9 cellular contexts compared by ENCODE assay signal in genomic region chr2:68366083-68366560, GRCh38. TPM values are rescaled to one million over a fixed set of nuclear protein-coding genes. Genes with fewer than 3 reads are reported as not detected.
DNase-seq lines count a peak whose midpoint lies in the region; ATAC-seq and TF ChIP-seq lines count a peak whose summit lies in the region.
"Had no signal": no experiment of that assay in that cellular context is flagged by ENCODE, and none has a peak within 500 bp of the region (broad histone marks: within the 10 kb centered on the region; RNA-seq: fewer than 3 reads in every experiment).

No MANE protein-coding gene starts in this region.

- no peak overlapping the region for H3K4me2 ChIP-seq in GM23338

- ATAC-seq in GM21723 (IDR thresholded peaks at IDR 0.05; ENCODE audit: unreplicated experiment) (peak; percentile 51), naive B cell (ENCODE audit: low read depth in 2 of 2) (peak; percentile 49 to 56), GM23338 (no peak)

- H3K4me3 ChIP-seq in GM23338, result no peak overlapping the region
- H3K4me3 ChIP-seq: SK-N-MC had no signal

- peak; percentile 42 for TF ChIP-seq POLR2A in GM15510 (IDR thresholded peaks at IDR 0.05; ENCODE audit: borderline replicate concordance, extremely low read depth, insufficient read length)

- H3K27ac ChIP-seq in GM23338 (ENCODE audit: low read depth), result no peak overlapping the region
- H3K27ac ChIP-seq: SK-N-MC had no signal

- no peaks in the 10 kb centered on the region for H3F3A ChIP-seq in GM23338 (replicated peaks; ENCODE audit: low read depth)

- no peaks in the 10 kb centered on the region for H4K20me1 ChIP-seq in GM23338 (replicated peaks; ENCODE audit: insufficient read depth)

- peak overlapping the region; percentile 97 to 100 (median 98) for H3K27ac Mint-ChIP-seq in naive B cell
- H3K27ac Mint-ChIP-seq in GM23338, result no peak overlapping the region

- H3K36me3 ChIP-seq in GM23338 (ENCODE audit: insufficient read depth), result no peaks in the 10 kb centered on the region

- no peaks in the 10 kb centered on the region for H3K9me2 ChIP-seq in GM23338 (ENCODE audit: insufficient read depth)

- no peaks in the 10 kb centered on the region for H3K27me3 Mint-ChIP-seq in naive B cell
- H3K27me3 Mint-ChIP-seq in GM23338 (ENCODE audit: insufficient read depth, low read depth, poor library complexity), result peaks cover 11% of the 10 kb centered on the region

- H3K9me3 Mint-ChIP-seq in naive B cell, result peaks cover 0 to 3% (median 0%) of the 10 kb centered on the region in 7 donors
- H3K9me3 Mint-ChIP-seq in GM23338, result no peaks in the 10 kb centered on the region; the same call in 2 of the 3 replicates

- H2AFZ ChIP-seq in GM23338, result no peak overlapping the region

- H3K27me3 ChIP-seq in GM23338 (ENCODE audit: insufficient read depth), result peaks cover 10% of the 10 kb centered on the region

- TF ChIP-seq CTCF in GM23338 (conservative IDR thresholded peaks at IDR 0.05; ENCODE audit: low read depth in 2 of 2), result no peak

- peaks cover 22 to 23% of the 10 kb centered on the region in 2 donors for H3K36me3 Mint-ChIP-seq in naive B cell
- no peaks in the 10 kb centered on the region for H3K36me3 Mint-ChIP-seq in GM23338 (ENCODE audit: low read depth)

- DNase-seq in NOMO-1 treated with DMSO at 0.1 percent for 48 hours (lab: John Stamatoyannopoulos, UW; ENCODE audit: unreplicated experiment) (peak; percentile 70), naive B cell (no peak), SHP77 treated with DMSO at 0.1 percent for 48 hours (lab: John Stamatoyannopoulos, UW) (no peak), HuH-7.5 (ENCODE audit: low spot score) (no peak), GM23338 (ENCODE audit: low spot score) (no peak)
- no peak for DNase-seq in stimulated activated naive CD4-positive, alpha-beta T cell treated with Interleukin-2 at 50 U/mL for 16 hours (lab: John Stamatoyannopoulos, UW)

- H3K79me2 ChIP-seq in GM23338 (replicated peaks; ENCODE audit: insufficient read depth), result no peaks in the 10 kb centered on the region

- H3K4me3 Mint-ChIP-seq in naive B cell, result peak overlapping the region; percentile 96 to 100 (median 100)
- H3K4me3 Mint-ChIP-seq in GM23338, result no peak overlapping the region

- H3K4me1 ChIP-seq in GM23338 (ENCODE audit: insufficient read depth), result no peaks in the 10 kb centered on the region

- H3K4me1 Mint-ChIP-seq in naive B cell (peaks cover 72 to 85% (median 79%) of the 10 kb centered on the region in 3 donors), GM23338 (peaks cover 5% of the 10 kb centered on the region; the same call in 1 of the 3 replicates)

TF ChIP-seq in GM23338, 12 proteins besides CTCF, POLR2A, EP300 and RAD21 (continues in another document):
- no peak for TF ChIP-seq ETS1 (IDR thresholded peaks at IDR 0.05)
- no peak for TF ChIP-seq CREB1 (CRISPR knock-in tag; IDR thresholded peaks at IDR 0.05; ENCODE audit: low read depth)
- no peak for TF ChIP-seq EZH2 (IDR thresholded peaks at IDR 0.05; ENCODE audit: low read depth, unreplicated experiment)
- no peak for TF ChIP-seq ZNF331 (CRISPR knock-in tag; IDR thresholded peaks at IDR 0.05; ENCODE audit: low read depth)
- TF ChIP-seq POLR2AphosphoS5 (IDR thresholded peaks at IDR 0.05; ENCODE audit: low read depth), result no peak
- TF ChIP-seq NANOG (IDR thresholded peaks at IDR 0.05; ENCODE audit: borderline replicate concordance), result no peak
- no peak for TF ChIP-seq JUNB (IDR thresholded peaks at IDR 0.05; ENCODE audit: unreplicated experiment)
- TF ChIP-seq ZNF114 (CRISPR knock-in tag; IDR thresholded peaks at IDR 0.05), result no peak
- no peak for TF ChIP-seq ZNF462 (CRISPR knock-in tag; IDR thresholded peaks at IDR 0.05)

RNA-seq across cellular contexts. Expression of gene PLEK, which starts 1.0 kb away (rescaled TPM):
- polyA plus RNA-seq in naive B cell (ENCODE audit: low read depth in 6 of 6) (100 to 1,000 TPM in 4 of 6 donors, 10 to 100 TPM in 2; 69.0 to 215 (median 129) TPM), GM23338 (2016; fragmentation: Nextera tagmentation; extraction: Ambion mirVana) (0.06 and 0.12 TPM in 2 replicates)
- total RNA-seq in GM23338 (2014; rRNA removed; shearing (Covaris generic)), result not detected in 2 replicates

RNA-seq across cellular contexts. Expression of gene CNRIP1, which starts 46.4 kb away (rescaled TPM):
- polyA plus RNA-seq in naive B cell (ENCODE audit: low read depth in 6 of 6) (not detected), GM23338 (2016; fragmentation: Nextera tagmentation; extraction: Ambion mirVana) (5.2 and 5.9 TPM in 2 replicates)
- total RNA-seq in GM23338 (2014; rRNA removed; shearing (Covaris generic)), result 5.9 and 6.9 TPM in 2 replicates

Comparison
In these comparisons a context has a peak if more than half of its experiments do, and no peak if none do; other contexts are left out.
1. RNA of gene PLEK, which starts 1.0 kb away (polyA plus RNA-seq): 69.0 to 215 TPM in naive B cell; 0.06 to 0.12 TPM in GM23338; every median in the first group is over 10 times any median in the second.